14 cellular contexts compared by ENCODE assay signal in the genomic region with DNA sequence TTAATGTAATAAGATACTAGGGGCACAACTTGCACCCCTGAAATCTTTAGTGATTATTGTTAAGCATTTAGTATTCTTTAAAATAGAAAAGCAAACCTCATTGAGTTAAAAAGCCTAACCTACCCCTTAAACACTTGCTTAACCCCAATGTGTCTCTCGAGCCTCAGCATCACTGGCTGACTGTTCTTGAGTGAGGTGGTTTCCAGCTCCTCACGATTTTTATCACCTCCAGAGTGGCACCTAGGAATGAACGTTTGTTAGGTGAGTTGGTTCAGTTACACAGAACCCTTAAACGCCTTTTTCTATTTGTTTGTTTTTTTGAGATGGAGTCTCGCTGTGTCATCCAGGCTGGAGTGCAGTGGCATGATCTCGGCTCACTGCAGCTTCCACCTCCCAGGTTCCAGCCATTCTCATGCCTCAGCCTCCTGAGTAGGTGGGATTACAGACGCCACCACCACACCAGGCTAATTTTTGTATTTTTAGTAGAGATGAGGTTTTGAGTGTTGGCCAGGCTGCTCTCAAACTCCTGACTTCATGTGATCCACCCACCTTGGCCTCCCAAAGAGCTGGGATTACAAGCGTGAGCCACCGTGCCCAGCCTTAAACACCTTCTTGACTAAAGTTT.
"Had no signal": no experiment of that assay in that cellular context is flagged by ENCODE, and none has a peak within 500 bp of the region (broad histone marks: within the 10 kb centered on the region; RNA-seq: fewer than 3 reads in every experiment).

No MANE protein-coding gene starts in this region.

- H3K4me3 Mint-ChIP-seq: activated naive CD8-positive, alpha-beta T cell treated with anti-CD3 and anti-CD28 coated beads, Interleukin-2, amount 10 ng/mL, durations not matched to agents 7 days and 5 days; type B pancreatic cell had no signal

- ATAC-seq: gastrocnemius medialis, right cardiac atrium had no signal

- H3K9me3 Mint-ChIP-seq: activated naive CD8-positive, alpha-beta T cell treated with anti-CD3 and anti-CD28 coated beads, Interleukin-2, amount 10 ng/mL, durations not matched to agents 7 days and 5 days; type B pancreatic cell had no signal

- H3K27ac Mint-ChIP-seq: activated naive CD8-positive, alpha-beta T cell treated with anti-CD3 and anti-CD28 coated beads, Interleukin-2, amount 10 ng/mL, durations not matched to agents 7 days and 5 days; type B pancreatic cell had no signal

- H3K27me3 Mint-ChIP-seq: type B pancreatic cell had no signal

- DNase-seq: activated CD4-positive, alpha-beta T cell treated with anti-CD3 and anti-CD28 coated beads for 48 hours; activated gamma-delta T cell treated with Interleukin-2 at 50 U/mL for 16 hours; activated naive CD8-positive, alpha-beta T cell treated with anti-CD3 and anti-CD28 coated beads, Interleukin-2, amount 10 ng/mL, durations not matched to agents 7 days and 5 days; activated T-cell treated with anti-CD3 and anti-CD28 coated beads, Interleukin-2, amount 50 U/mL, for 48 hours; effector CD4-positive, alpha-beta T cell; gastrocnemius medialis; left lung; mesendoderm; SJCRH30; stimulated activated naive CD4-positive, alpha-beta T cell; T1000; WERI-Rb-1 had no signal
